In the genomic region with DNA sequence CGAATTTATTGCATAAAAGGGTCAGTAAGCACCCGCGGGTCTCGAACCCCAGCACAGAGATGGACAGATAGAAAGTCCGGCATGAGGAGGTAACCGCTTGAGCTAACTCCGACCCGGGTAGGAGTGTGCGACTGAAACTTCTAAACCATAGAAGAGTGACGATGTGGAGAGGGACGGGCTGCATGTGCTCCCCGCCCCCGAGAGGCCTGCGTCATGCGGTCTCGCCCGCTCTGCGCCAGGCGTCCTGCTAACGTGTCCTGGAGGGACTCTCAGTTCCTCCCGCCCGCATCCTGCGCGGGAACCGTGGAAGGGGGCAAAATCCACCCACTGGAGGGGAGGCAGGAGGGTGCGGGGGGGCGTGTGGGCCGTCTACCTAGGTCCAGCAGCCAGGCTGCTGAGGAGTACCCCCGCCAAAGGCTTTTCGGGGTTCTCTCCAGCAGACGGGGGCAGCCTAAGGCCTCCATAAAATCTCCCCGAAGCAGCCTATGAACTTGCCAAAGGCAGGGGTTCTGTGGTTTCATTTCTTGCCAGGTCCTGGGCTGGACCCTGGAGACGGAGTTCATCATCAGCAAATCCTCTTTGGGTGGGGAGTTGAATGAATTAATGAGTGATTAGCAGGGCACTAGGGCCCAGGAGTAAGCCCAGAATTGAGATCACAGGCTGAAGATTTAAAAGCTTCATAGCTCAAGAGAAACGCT, we compare ENCODE assay signal across 8 cellular contexts.
DNase-seq lines count a peak whose midpoint lies in the region; ATAC-seq and TF ChIP-seq lines count a peak whose summit lies in the region.

No MANE protein-coding gene starts in this region.

- peak overlapping the region; percentile 47 to 53 for H3K4me3 ChIP-seq in muscle layer of duodenum (ENCODE audit: low read depth in 1 of 2, low read length in 2 of 2)

- peak overlapping the region; percentile 78 for H3K4me3 Mint-ChIP-seq in stimulated activated memory B cell treated with anti-CD40 and anti-IgM and Interleukin-4, amounts not matched to agents 10 μg/mL and 1 μg/mL and 100 μg/mL, for 72 hours

- no peaks in the 10 kb centered on the region for H3K27me3 ChIP-seq in muscle layer of duodenum (ENCODE audit: low read depth, low read length)

- peaks cover 8% of the 10 kb centered on the region for H3K4me1 Mint-ChIP-seq in stimulated activated memory B cell treated with anti-CD40 and anti-IgM and Interleukin-4, amounts not matched to agents 10 μg/mL and 1 μg/mL and 100 μg/mL, for 72 hours

- peak; percentile 95 for ATAC-seq in GM21529 (IDR thresholded peaks at IDR 0.05; ENCODE audit: unreplicated experiment)
- ATAC-seq in stimulated activated memory B cell treated with anti-CD40 and anti-IgM and Interleukin-4, amounts not matched to agents 10 μg/mL and 1 μg/mL and 100 μg/mL, for 72 hours = peak; percentile 93

- no peak for TF ChIP-seq POLR2A in erythroblast (IDR thresholded peaks at IDR 0.05; ENCODE audit: low read length)

- H3K36me3 Mint-ChIP-seq in stimulated activated memory B cell treated with anti-CD40 and anti-IgM and Interleukin-4, amounts not matched to agents 10 μg/mL and 1 μg/mL and 100 μg/mL, for 72 hours = no peaks in the 10 kb centered on the region

- H3K27me3 Mint-ChIP-seq in stimulated activated memory B cell treated with anti-CD40 and anti-IgM and Interleukin-4, amounts not matched to agents 10 μg/mL and 1 μg/mL and 100 μg/mL, for 72 hours = peaks cover 43% of the 10 kb centered on the region

- no peaks in the 10 kb centered on the region for H3K9me3 ChIP-seq in muscle layer of duodenum (ENCODE audit: control insufficient read depth in 1 of 2, low read length in 2 of 2)

- H3K36me3 ChIP-seq in muscle layer of duodenum (ENCODE audit: control insufficient read depth in 1 of 2, insufficient read depth in 2 of 2, low read length in 2 of 2) = no peaks in the 10 kb centered on the region

- peak overlapping the region; percentile 72 for H3K27ac ChIP-seq in muscle layer of duodenum (ENCODE audit: low read length)

- H3K4me1 ChIP-seq in muscle layer of duodenum (ENCODE audit: control insufficient read depth in 1 of 2, insufficient read depth in 2 of 2, low read length in 2 of 2) = peaks cover 9 to 11% of the 10 kb centered on the region in 2 donors

- H3K9me3 Mint-ChIP-seq in stimulated activated memory B cell treated with anti-CD40 and anti-IgM and Interleukin-4, amounts not matched to agents 10 μg/mL and 1 μg/mL and 100 μg/mL, for 72 hours = no peaks in the 10 kb centered on the region

- H3K27ac Mint-ChIP-seq in stimulated activated memory B cell treated with anti-CD40 and anti-IgM and Interleukin-4, amounts not matched to agents 10 μg/mL and 1 μg/mL and 100 μg/mL, for 72 hours = peak overlapping the region; percentile 29

- peak; percentile 35 for DNase-seq in D341Med (ENCODE audit: low spot score)
- DNase-seq in HuH-7.5 (ENCODE audit: low spot score) = peak; percentile 64
- peak; percentile 78 for DNase-seq in activated CD8-positive, alpha-beta memory T cell treated with anti-CD3 and anti-CD28 coated beads for 24 hours
- DNase-seq in erythroblast (lab: John Stamatoyannopoulos, UW) = peak; percentile 91 to 92
- no peak for DNase-seq in GDM1 (lab: John Stamatoyannopoulos, UW)
